ENCODE assay signal across 1 cellular context in genomic region chrX:1059576-1060561, GRCh38.
A peak's percentile ranks its signal among the peaks of the same experiment; 100 is the strongest.
TF ChIP-seq lines count a peak whose summit lies in the region.

No MANE protein-coding gene starts in this region.

TF ChIP-seq in K562, 482 proteins besides CTCF, POLR2A, EP300 and RAD21 (continued from another document):
- TF ChIP-seq ZHX1 (conservative IDR thresholded peaks at IDR 0.05; ENCODE audit: low read length) (peak; percentile 99), PHB2 (IDR thresholded peaks at IDR 0.05; ENCODE audit: low read depth) (no peak), MITF (IDR thresholded peaks at IDR 0.05) (no peak), YY1 (IDR thresholded peaks at IDR 0.05; ENCODE audit: borderline replicate concordance in 1 of 3, control insufficient read depth in 1 of 3, extremely low read depth in 1 of 3, insufficient read depth in 3 of 3, insufficient read length in 1 of 3, insufficient replicate concordance in 2 of 3, low read depth in 1 of 3, low read length in 2 of 3) (peak; percentile 98 to 100 (median 98))
TF ChIP-seq in K562: peak in this region for 54.
